ENCODE assay signal across 16 cellular contexts in genomic region chr1:113972954-113973353, GRCh38. TPM values are rescaled to one million over a fixed set of nuclear protein-coding genes. Genes with fewer than 3 reads are reported as not detected.
A peak's percentile ranks its signal among the peaks of the same experiment; 100 is the strongest.
DNase-seq lines count a peak whose midpoint lies in the region; ATAC-seq and TF ChIP-seq lines count a peak whose summit lies in the region.
"Had no signal": no experiment of that assay in that cellular context is flagged by ENCODE, and none has a peak within 500 bp of the region (broad histone marks: within the 10 kb centered on the region; RNA-seq: fewer than 3 reads in every experiment).

No MANE protein-coding gene starts in this region.

- CTCF ChIA-PET in activated CD4-positive, alpha-beta T cell treated with anti-CD3 and anti-CD28 coated beads for 36 hours (lab: Charles Lee) = interaction anchor here (3.0 kb wide), 1 partner anchor 10 kb away, joined by 8 read pairs; no protein-coding TSS in a partner anchor
- CTCF ChIA-PET in activated CD4-positive, alpha-beta T cell treated with anti-CD3 and anti-CD28 coated beads, Interleukin-2, amount 10 ng/mL, durations not matched to agents 7 days and 5 days (lab: Charles Lee) = interaction anchor here (0.7 kb wide), 1 partner anchor 19 kb away, joined by 3 read pairs; no protein-coding TSS in a partner anchor

- peaks cover 0 to 59% of the 10 kb centered on the region in 2 donors for H3K36me3 ChIP-seq in vagina

- H3K4me1 Mint-ChIP-seq in activated CD4-positive, alpha-beta T cell treated with anti-CD3 and anti-CD28 coated beads for 36 hours = peaks cover 30% of the 10 kb centered on the region
- H3K4me1 Mint-ChIP-seq in activated CD4-positive, alpha-beta T cell treated with anti-CD3 and anti-CD28 coated beads, Interleukin-2, amount 10 ng/mL, durations not matched to agents 7 days and 5 days = peaks cover 38% of the 10 kb centered on the region
- H3K4me1 Mint-ChIP-seq in activated T-helper 17 cell treated with anti-CD3 and anti-CD28 coated beads, Interleukin-2, amount 50 U/mL, for 72 hours = peaks cover 15% of the 10 kb centered on the region
- H3K4me1 Mint-ChIP-seq in natural killer cell = peaks cover 34 to 47% of the 10 kb centered on the region in 2 donors

- H3K36me3 Mint-ChIP-seq in activated CD4-positive, alpha-beta T cell treated with anti-CD3 and anti-CD28 coated beads for 36 hours (ENCODE audit: low read depth) = peaks cover 50% of the 10 kb centered on the region
- H3K36me3 Mint-ChIP-seq in activated CD4-positive, alpha-beta T cell treated with anti-CD3 and anti-CD28 coated beads, Interleukin-2, amount 10 ng/mL, durations not matched to agents 7 days and 5 days (ENCODE audit: low read depth) = peaks cover 60% of the 10 kb centered on the region
- peaks cover 82% of the 10 kb centered on the region for H3K36me3 Mint-ChIP-seq in activated T-helper 17 cell treated with anti-CD3 and anti-CD28 coated beads, Interleukin-2, amount 50 U/mL, for 72 hours (ENCODE audit: low read depth)
- H3K36me3 Mint-ChIP-seq in natural killer cell = peaks cover 54% of the 10 kb centered on the region

- H3K27ac ChIP-seq in vagina = peak overlapping the region; percentile 20

- ATAC-seq in activated CD4-positive, alpha-beta T cell treated with anti-CD3 and anti-CD28 coated beads for 36 hours = no peak
- ATAC-seq in activated T-helper 17 cell treated with anti-CD3 and anti-CD28 coated beads, Interleukin-2, amount 50 U/mL, for 72 hours (replicated peaks) = no peak
- ATAC-seq in natural killer cell = peak in 1 of 3 donors; percentile 3
- ATAC-seq in HG03354 (IDR thresholded peaks at IDR 0.05; ENCODE audit: poor library complexity, severe bottlenecking, unreplicated experiment) = no peak
- ATAC-seq in HG03039 (IDR thresholded peaks at IDR 0.05; ENCODE audit: unreplicated experiment) = no peak
- no peak for ATAC-seq in GM19035 (IDR thresholded peaks at IDR 0.05; ENCODE audit: unreplicated experiment)

- H3K9me3 ChIP-seq in vagina = no peaks in the 10 kb centered on the region

- DNase-seq in activated CD4-positive, alpha-beta T cell treated with anti-CD3 and anti-CD28 coated beads for 36 hours = no peak
- no peak for DNase-seq in activated CD4-positive, alpha-beta T cell treated with anti-CD3 and anti-CD28 coated beads, Interleukin-2, amount 10 ng/mL, durations not matched to agents 7 days and 5 days
- DNase-seq in natural killer cell (no peak), vagina (ENCODE audit: extremely low spot score in 2 of 2) (no peak)
- DNase-seq: 8988T, DMS153, GDM1, H9, NCI-H1105 treated with DMSO at 0.1 percent for 48 hours, NCI-H1694 treated with DMSO at 0.1 percent for 48 hours, NCI-H748 treated with DMSO at 0.1 percent for 48 hours, Right ventricle myocardium superior had no signal

- peak overlapping the region; percentile 17 for H3K27ac Mint-ChIP-seq in activated CD4-positive, alpha-beta T cell treated with anti-CD3 and anti-CD28 coated beads for 36 hours
- H3K27ac Mint-ChIP-seq in activated CD4-positive, alpha-beta T cell treated with anti-CD3 and anti-CD28 coated beads, Interleukin-2, amount 10 ng/mL, durations not matched to agents 7 days and 5 days = no peak overlapping the region
- peak overlapping the region; percentile 71 for H3K27ac Mint-ChIP-seq in activated T-helper 17 cell treated with anti-CD3 and anti-CD28 coated beads, Interleukin-2, amount 50 U/mL, for 72 hours
- H3K27ac Mint-ChIP-seq in natural killer cell = peak overlapping the region; percentile 54 to 83

- TF ChIP-seq CTCF in natural killer cell (IDR thresholded peaks at IDR 0.05) = no peak
- TF ChIP-seq CTCF in vagina (IDR thresholded peaks at IDR 0.05) = no peak

- intact Hi-C loops in activated CD4-positive, alpha-beta T cell treated with anti-CD3 and anti-CD28 coated beads for 36 hours (cut with DNase I, micrococcal nuclease) = loop anchor here (10.0 kb wide), 3 partner anchors 182 to 1092 kb away; partner anchors contain the start of gene SYT6 (in 1 of the 2)
- intact Hi-C loops in natural killer cell (cut with micrococcal nuclease) = no loop called here
- intact Hi-C loops in vagina (cut with DNase I) = loop anchor here (10.0 kb wide), 1 partner anchor 138 kb away; no protein-coding TSS in a partner anchor

- POLR2A ChIA-PET in activated CD4-positive, alpha-beta T cell treated with anti-CD3 and anti-CD28 coated beads for 36 hours (lab: Charles Lee) = no interaction called here
- POLR2A ChIA-PET in activated CD4-positive, alpha-beta T cell treated with anti-CD3 and anti-CD28 coated beads, Interleukin-2, amount 10 ng/mL, durations not matched to agents 7 days and 5 days (lab: Charles Lee) = no interaction called here

- no peaks in the 10 kb centered on the region for H3K27me3 ChIP-seq in vagina

- TF ChIP-seq POLR2A in vagina (IDR thresholded peaks at IDR 0.05) = no peak

- H3K27me3 Mint-ChIP-seq in activated CD4-positive, alpha-beta T cell treated with anti-CD3 and anti-CD28 coated beads for 36 hours = no peaks in the 10 kb centered on the region
- no peaks in the 10 kb centered on the region for H3K27me3 Mint-ChIP-seq in activated CD4-positive, alpha-beta T cell treated with anti-CD3 and anti-CD28 coated beads, Interleukin-2, amount 10 ng/mL, durations not matched to agents 7 days and 5 days
- H3K27me3 Mint-ChIP-seq in activated T-helper 17 cell treated with anti-CD3 and anti-CD28 coated beads, Interleukin-2, amount 50 U/mL, for 72 hours = no peaks in the 10 kb centered on the region
- no peaks in the 10 kb centered on the region for H3K27me3 Mint-ChIP-seq in natural killer cell (ENCODE audit: low read depth in 2 of 2)

- H3K4me3 ChIP-seq in vagina = no peak overlapping the region

- H3K4me3 Mint-ChIP-seq in activated CD4-positive, alpha-beta T cell treated with anti-CD3 and anti-CD28 coated beads for 36 hours = no peak overlapping the region
- H3K4me3 Mint-ChIP-seq in activated CD4-positive, alpha-beta T cell treated with anti-CD3 and anti-CD28 coated beads, Interleukin-2, amount 10 ng/mL, durations not matched to agents 7 days and 5 days = no peak overlapping the region
- H3K4me3 Mint-ChIP-seq in activated T-helper 17 cell treated with anti-CD3 and anti-CD28 coated beads, Interleukin-2, amount 50 U/mL, for 72 hours = no peak overlapping the region
- H3K4me3 Mint-ChIP-seq in natural killer cell = no peak overlapping the region
- H3K4me3 Mint-ChIP-seq: H9 had no signal

- H3K4me1 ChIP-seq in vagina = peaks cover 33% of the 10 kb centered on the region

- no peaks in the 10 kb centered on the region for H3K9me3 Mint-ChIP-seq in activated CD4-positive, alpha-beta T cell treated with anti-CD3 and anti-CD28 coated beads for 36 hours (ENCODE audit: low read depth)
- no peaks in the 10 kb centered on the region for H3K9me3 Mint-ChIP-seq in activated CD4-positive, alpha-beta T cell treated with anti-CD3 and anti-CD28 coated beads, Interleukin-2, amount 10 ng/mL, durations not matched to agents 7 days and 5 days
- no peaks in the 10 kb centered on the region for H3K9me3 Mint-ChIP-seq in activated T-helper 17 cell treated with anti-CD3 and anti-CD28 coated beads, Interleukin-2, amount 50 U/mL, for 72 hours
- no peaks in the 10 kb centered on the region for H3K9me3 Mint-ChIP-seq in natural killer cell
- H3K9me3 Mint-ChIP-seq: H9 had no signal

RNA-seq across cellular contexts. Expression of gene OLFML3, which starts 6.3 kb away (rescaled TPM):
- under 1 TPM in 1 of 2 experiments, not detected in 1; 0.11 TPM for total RNA-seq in activated CD4-positive, alpha-beta T cell treated with anti-CD3 and anti-CD28 coated beads for 36 hours
- total RNA-seq in activated CD4-positive, alpha-beta T cell treated with anti-CD3 and anti-CD28 coated beads, Interleukin-2, amount 10 ng/mL, durations not matched to agents 7 days and 5 days = under 1 TPM; 0.71 to 0.94 TPM
- total RNA-seq in activated T-helper 17 cell treated with anti-CD3 and anti-CD28 coated beads, Interleukin-2, amount 50 U/mL, for 72 hours = under 1 TPM; 0.13 to 0.40 TPM
- total RNA-seq in natural killer cell (under 1 TPM in 1 of 3 donors, not detected in 2; 0.16 TPM), vagina (108 TPM)

RNA-seq across cellular contexts. Expression of gene HIPK1, which starts 43.8 kb away (rescaled TPM):
- total RNA-seq in activated CD4-positive, alpha-beta T cell treated with anti-CD3 and anti-CD28 coated beads for 36 hours = 10 to 100 TPM; 42.2 to 50.3 TPM
- total RNA-seq in activated CD4-positive, alpha-beta T cell treated with anti-CD3 and anti-CD28 coated beads, Interleukin-2, amount 10 ng/mL, durations not matched to agents 7 days and 5 days = 100 to 1,000 TPM in 1 of 2 experiments, 10 to 100 TPM in 1; 88.5 to 106 TPM
- total RNA-seq in activated T-helper 17 cell treated with anti-CD3 and anti-CD28 coated beads, Interleukin-2, amount 50 U/mL, for 72 hours = 10 to 100 TPM; 44.4 to 71.0 TPM
- 100 to 1,000 TPM; 238 to 283 (median 261) TPM for total RNA-seq in natural killer cell
- 52.3 TPM for total RNA-seq in vagina

Comparison
In these comparisons a context has a peak if more than half of its experiments do, and no peak if none do; other contexts are left out.
1. RNA of gene OLFML3, which starts 6.3 kb away (total RNA-seq): 108 TPM in vagina (single experiment); 0.71 to 0.94 TPM in activated CD4-positive, alpha-beta T cell treated with anti-CD3 and anti-CD28 coated beads, Interleukin-2, amount 10 ng/mL, durations not matched to agents 7 days and 5 days, 0.13 to 0.40 TPM in activated T-helper 17 cell treated with anti-CD3 and anti-CD28 coated beads, Interleukin-2, amount 50 U/mL, for 72 hours, 0.16 TPM in natural killer cell and 0.11 TPM in activated CD4-positive, alpha-beta T cell treated with anti-CD3 and anti-CD28 coated beads for 36 hours; every median in the first group is over 10 times any median in the second.